In genomic region chr19:52943134-52943883, GRCh38 we compare ENCODE assay signal across 8 cellular contexts. TPM values are rescaled to one million over a fixed set of nuclear protein-coding genes. Genes with fewer than 3 reads are reported as not detected.
DNase-seq lines count a peak whose midpoint lies in the region; ATAC-seq, FAIRE-seq and TF ChIP-seq lines count a peak whose summit lies in the region.

No MANE protein-coding gene starts in this region.

- TF ChIP-seq EP300 in K562 (IDR thresholded peaks at IDR 0.05; ENCODE audit: low read length) (0 out of 2 replicates have a peak, but pooled peaks have one; percentile 3), transverse colon (IDR thresholded peaks at IDR 0.05; ENCODE audit: low read depth) (no peak)

- intact Hi-C loops in activated naive CD4-positive, alpha-beta T cell treated with anti-CD3 and anti-CD28 coated beads for 36 hours (cut with micrococcal nuclease), result loop anchor here (2.0 kb wide), 1 partner anchor 21 kb away; the partner anchor contains the start of gene ZNF888
- intact Hi-C loops in K562 (cut with micrococcal nuclease), result no loop called here
- intact Hi-C loops in transverse colon (cut with DNase I; ENCODE audit: low total_unique reads), result no loop called here
- intact Hi-C loops in mucosa of descending colon (cut with DNase I, micrococcal nuclease), result no loop called here

- H3K9me3 ChIP-seq in K562 (replicated peaks; ENCODE audit: control insufficient read depth, insufficient read depth, low read depth, low read length) (peaks cover 8% of the 10 kb centered on the region), transverse colon (peaks cover 24 to 28% of the 10 kb centered on the region in 2 donors), mucosa of descending colon (peaks cover 34% of the 10 kb centered on the region)

- H3K27me3 Mint-ChIP-seq in activated naive CD4-positive, alpha-beta T cell treated with anti-CD3 and anti-CD28 coated beads for 36 hours (ENCODE audit: low read depth), result no peaks in the 10 kb centered on the region
- H3K27me3 Mint-ChIP-seq in memory B cell, result no peaks in the 10 kb centered on the region

- H3K4me3 Mint-ChIP-seq in activated naive CD4-positive, alpha-beta T cell treated with anti-CD3 and anti-CD28 coated beads for 36 hours, result peak overlapping the region; percentile 87
- peak overlapping the region; percentile 87 for H3K4me3 Mint-ChIP-seq in memory B cell

- H3K9ac ChIP-seq in K562 (ENCODE audit: insufficient read depth in 1 of 2, low read depth in 2 of 2, low read length in 2 of 2), result peak overlapping the region; percentile 51 to 91; a peak in 3 of 4 replicates

- TF ChIP-seq POLR2A in K562 (conservative IDR thresholded peaks at IDR 0.05), result no peak
- no peak for TF ChIP-seq POLR2A in transverse colon (IDR thresholded peaks at IDR 0.05)

- FAIRE-seq in K562 (lab: Jason Lieb, UNC), result no peak

- no peak for DNase-seq in activated naive CD4-positive, alpha-beta T cell treated with anti-CD3 and anti-CD28 coated beads for 36 hours
- no peak for DNase-seq in activated naive CD4-positive, alpha-beta T cell treated with Interleukin-2 at 50 U/mL for 16 hours
- no peak for DNase-seq in K562 (ENCODE audit: extremely low read depth in 1 of 4, low spot score in 3 of 4)
- DNase-seq in memory B cell (ENCODE audit: low spot score in 2 of 2), result no peak
- DNase-seq in transverse colon, result no peak
- no peak for DNase-seq in SKM-1 (lab: John Stamatoyannopoulos, UW; ENCODE audit: unreplicated experiment)
- DNase-seq in mucosa of descending colon, result no peak
- DNase-seq in kidney tubule cell (ENCODE audit: low spot score), result no peak

- H3K9me3 Mint-ChIP-seq in activated naive CD4-positive, alpha-beta T cell treated with anti-CD3 and anti-CD28 coated beads for 36 hours, result peaks cover 41% of the 10 kb centered on the region
- H3K9me3 Mint-ChIP-seq in memory B cell, result peaks cover 1% of the 10 kb centered on the region

- H3K27me3 ChIP-seq in K562 (ENCODE audit: control insufficient read depth in 2 of 2, insufficient read depth in 2 of 2, low read length in 2 of 2), result no peaks in the 10 kb centered on the region
- no peaks in the 10 kb centered on the region for H3K27me3 ChIP-seq in transverse colon

- TF ChIP-seq CTCF in K562 (IDR thresholded peaks at IDR 0.05 in 2 of 3, conservative IDR thresholded peaks at IDR 0.05 in 1 of 3; ENCODE audit: insufficient read depth in 2 of 3, low read depth in 1 of 3, low read length in 3 of 3) (no peak), transverse colon (IDR thresholded peaks at IDR 0.05) (no peak), mucosa of descending colon (IDR thresholded peaks at IDR 0.05) (no peak)

- POLR2A ChIA-PET in K562 (lab: Yijun Ruan, JAX), result interaction anchor here (0.7 kb wide), 1 partner anchor 18 kb away, joined by 3 read pairs; no protein-coding TSS in a partner anchor

- no TSS peak for BruUV-seq in K562 (replicated peaks; lab: Mats Ljungman, UMichigan)

- peak overlapping the region; percentile 92; the same call in 1 of the 2 replicates for H2AFZ ChIP-seq in K562 (ENCODE audit: low read depth, low read length)

- H3K9me1 ChIP-seq in K562 (ENCODE audit: control insufficient read depth, insufficient read depth, low read length), result no peaks in the 10 kb centered on the region

- H3K4me2 ChIP-seq in K562 (ENCODE audit: insufficient read depth, low read length), result peak overlapping the region; percentile 87

- no peaks in the 10 kb centered on the region for H4K20me1 ChIP-seq in K562 (replicated peaks; ENCODE audit: control insufficient read depth, insufficient read depth, low read length)

- H3K4me1 ChIP-seq in K562 (replicated peaks in 1 of 2; ENCODE audit: control insufficient read depth in 2 of 2, insufficient read depth in 2 of 2, low read length in 2 of 2) (peaks cover 12 to 24% of the 10 kb centered on the region in 2 experiments), transverse colon (peaks cover 5 to 43% (median 19%) of the 10 kb centered on the region in 4 donors), mucosa of descending colon (ENCODE audit: low read depth) (peaks cover 5% of the 10 kb centered on the region)

- CTCF ChIA-PET in activated naive CD4-positive, alpha-beta T cell treated with anti-CD3 and anti-CD28 coated beads for 36 hours (lab: Charles Lee), result no interaction called here
- CTCF ChIA-PET in K562 (lab: Yijun Ruan, JAX; ENCODE audit: low intra/inter-chr PET ratio), result no interaction called here

- no peak overlapping the region for H3K27ac Mint-ChIP-seq in activated naive CD4-positive, alpha-beta T cell treated with anti-CD3 and anti-CD28 coated beads for 36 hours
- no peak overlapping the region for H3K27ac Mint-ChIP-seq in memory B cell

- H3K4me1 Mint-ChIP-seq in activated naive CD4-positive, alpha-beta T cell treated with anti-CD3 and anti-CD28 coated beads for 36 hours (ENCODE audit: low read depth), result peaks cover 16% of the 10 kb centered on the region
- peaks cover 12% of the 10 kb centered on the region for H3K4me1 Mint-ChIP-seq in memory B cell

- H3K36me3 Mint-ChIP-seq in activated naive CD4-positive, alpha-beta T cell treated with anti-CD3 and anti-CD28 coated beads for 36 hours (ENCODE audit: low read depth), result peaks cover 33% of the 10 kb centered on the region
- peaks cover 9% of the 10 kb centered on the region for H3K36me3 Mint-ChIP-seq in memory B cell

- WGBS in K562 (ENCODE audit: insufficient coverage, low coverage, missing lambda C conversion rate), result 69% methylated on average over 27 of the region's 29 CpGs
- WGBS in transverse colon (ENCODE audit: low coverage in 1 of 2), 2 donors, result 66 to 100% methylated on average over 2 to 29 of the region's 29 CpGs

- no peak for TF ChIP-seq RAD21 in K562 (CRISPR knock-in tag; conservative IDR thresholded peaks at IDR 0.05 in 1 of 2, IDR thresholded peaks at IDR 0.05 in 1 of 2)

- H3K36me3 ChIP-seq in K562 (ENCODE audit: control insufficient read depth, insufficient read depth, low read length) (peaks cover 6% of the 10 kb centered on the region; the same call in 1 of the 3 replicates), transverse colon (peaks cover 0 to 4% (median 2%) of the 10 kb centered on the region in 4 donors), mucosa of descending colon (ENCODE audit: low read depth) (no peaks in the 10 kb centered on the region)

- peak overlapping the region; percentile 95 for H3K4me3 ChIP-seq in K562
- H3K4me3 ChIP-seq in transverse colon, result peak overlapping the region; percentile 43 to 98 (median 84)
- no peak overlapping the region for H3K4me3 ChIP-seq in mucosa of descending colon

- peak overlapping the region; percentile 69; the same call in 1 of the 3 replicates for H3K27ac ChIP-seq in K562 (ENCODE audit: extremely low read depth, low read depth, low read length)
- H3K27ac ChIP-seq in transverse colon, result peak overlapping the region; percentile 88 to 97 (median 94)

- in situ Hi-C loops in K562 (cut with MboI), result no loop called here
- in situ Hi-C loops in transverse colon (cut with MboI; ENCODE audit: low pct_ligation_motif_present in 1 of 4, low pct_unique_long_range_greater_than_20kb in 1 of 4, low sequenced_read_pairs in 3 of 4), result loop anchor here in 1 of 4 donors (5.0 kb wide), 1 partner anchor 86 kb away; the partner anchor contains the start of gene ZNF468

- ATAC-seq in K562, result no peak
- no peak for ATAC-seq in memory B cell (ENCODE audit: low read depth)
- ATAC-seq in mucosa of descending colon, result no peak

- H3K79me2 ChIP-seq in K562 (ENCODE audit: control insufficient read depth, insufficient read depth, low read length), result peaks cover 41% of the 10 kb centered on the region

RNA-seq across cellular contexts. Expression of gene ZNF816, which starts 19.4 kb away (rescaled TPM):
- total RNA-seq in activated naive CD4-positive, alpha-beta T cell treated with anti-CD3 and anti-CD28 coated beads for 36 hours, result 10 to 100 TPM; 10.4 to 10.7 TPM
- 30.0 and 80.9 TPM in 2 replicates for total RNA-seq in K562 (2011; cell fraction: chromatin; rRNA removed; ENCODE audit: low replicate concordance)
- total RNA-seq in K562 (2011; cell fraction: nucleolus; rRNA removed), result 20.5 and 22.0 TPM in 2 replicates
- 27.3 and 32.6 TPM in 2 replicates for total RNA-seq in K562 (2011; cell fraction: nucleoplasm; rRNA removed)
- total RNA-seq in K562 (2014; rRNA removed) (10.7 and 11.3 TPM in 2 replicates), K562 (2014; rRNA removed; fragmentation: Illumina TruSeq; extraction: Trizol) (23.4 and 24.0 TPM in 2 replicates), K562 (2015; rRNA removed; fragmentation: Illumina TruSeq; extraction: Trizol) (19.3 and 23.3 TPM in 2 replicates), K562 (2021) (12.0 and 15.5 TPM in 2 replicates), transverse colon (100 to 1,000 TPM in 1 of 4 donors, 10 to 100 TPM in 2, 1 to 10 TPM in 1; 6.0 to 150 (median 13.9) TPM), mucosa of descending colon (10 to 100 TPM; 14.8 to 16.0 (median 15.1) TPM)
- polyA plus RNA-seq in K562 (2011; rRNA removed) (18.0 and 18.8 TPM in 2 replicates), K562 (2014; fragmentation: Illumina TruSeq; extraction: Trizol) (13.0 and 13.1 TPM in 2 replicates), K562 (2014; fragmentation: Nextera tagmentation; extraction: Ambion mirVana) (10 to 100 TPM; 11.1 to 17.0 TPM), K562 (2014; rRNA removed) (6.6 and 8.6 TPM in 2 replicates)
- 4.3 and 9.0 TPM in 2 replicates for polyA plus RNA-seq in K562 (2011; cell fraction: cytosol; rRNA removed)
- 11.3 and 15.3 TPM in 2 replicates for polyA plus RNA-seq in K562 (2011; cell fraction: nucleus; rRNA removed)
- polyA plus RNA-seq in K562 (2012), result 7.6 and 7.8 TPM in 2 replicates
- polyA minus RNA-seq in K562 (2011; rRNA and poly(A)+ RNA removed), result 30.0 and 35.9 TPM in 2 replicates
- 12.1 and 19.6 TPM in 2 replicates for polyA minus RNA-seq in K562 (2011; cell fraction: cytosol; rRNA and poly(A)+ RNA removed)
- 8.2 and 20.2 TPM in 2 replicates for polyA minus RNA-seq in K562 (2011; cell fraction: nucleus; rRNA and poly(A)+ RNA removed)

RNA-seq across cellular contexts. Expression of gene ZNF888, which starts 20.1 kb away (rescaled TPM):
- total RNA-seq in activated naive CD4-positive, alpha-beta T cell treated with anti-CD3 and anti-CD28 coated beads for 36 hours, result 1 to 10 TPM; 4.1 to 4.3 TPM
- 11.0 and 36.0 TPM in 2 replicates for total RNA-seq in K562 (2011; cell fraction: chromatin; rRNA removed; ENCODE audit: low replicate concordance)
- total RNA-seq in K562 (2011; cell fraction: nucleolus; rRNA removed), result 7.5 and 10.3 TPM in 2 replicates
- total RNA-seq in K562 (2011; cell fraction: nucleoplasm; rRNA removed), result 12.6 and 13.6 TPM in 2 replicates
- 6.9 and 8.9 TPM in 2 replicates for total RNA-seq in K562 (2014; rRNA removed)
- 13.3 and 15.5 TPM in 2 replicates for total RNA-seq in K562 (2014; rRNA removed; fragmentation: Illumina TruSeq; extraction: Trizol)
- total RNA-seq in K562 (2015; rRNA removed; fragmentation: Illumina TruSeq; extraction: Trizol), result 12.1 TPM in 2 replicates
- total RNA-seq in K562 (2021), result 8.3 and 10.7 TPM in 2 replicates
- polyA plus RNA-seq in K562 (2011; rRNA removed), result 9.6 and 12.5 TPM in 2 replicates
- 2.2 and 4.6 TPM in 2 replicates for polyA plus RNA-seq in K562 (2011; cell fraction: cytosol; rRNA removed)
- 7.9 and 8.3 TPM in 2 replicates for polyA plus RNA-seq in K562 (2011; cell fraction: nucleus; rRNA removed)
- 7.5 and 8.1 TPM in 2 replicates for polyA plus RNA-seq in K562 (2012)
- polyA plus RNA-seq in K562 (2014; fragmentation: Illumina TruSeq; extraction: Trizol), result 9.9 and 10.1 TPM in 2 replicates
- polyA plus RNA-seq in K562 (2014; fragmentation: Nextera tagmentation; extraction: Ambion mirVana), result 1 to 10 TPM; 1.6 to 2.7 TPM
- 4.5 and 5.9 TPM in 2 replicates for polyA plus RNA-seq in K562 (2014; rRNA removed)
- polyA minus RNA-seq in K562 (2011; rRNA and poly(A)+ RNA removed), result 40.2 and 44.6 TPM in 2 replicates
- 10.2 and 14.1 TPM in 2 replicates for polyA minus RNA-seq in K562 (2011; cell fraction: cytosol; rRNA and poly(A)+ RNA removed)
- polyA minus RNA-seq in K562 (2011; cell fraction: nucleus; rRNA and poly(A)+ RNA removed), result 7.1 and 13.7 TPM in 2 replicates
- 10 to 100 TPM in 3 of 4 donors, 1 to 10 TPM in 1; 3.4 to 12.6 (median 11.8) TPM for total RNA-seq in transverse colon
- total RNA-seq in mucosa of descending colon, result 10 to 100 TPM in 2 of 3 donors, 1 to 10 TPM in 1; 9.8 to 20.5 (median 16.7) TPM

RNA-seq across cellular contexts. Expression of gene ZNF320, which starts 45.9 kb away (rescaled TPM):
- total RNA-seq in activated naive CD4-positive, alpha-beta T cell treated with anti-CD3 and anti-CD28 coated beads for 36 hours, result 1 to 10 TPM; 4.2 to 4.6 TPM
- total RNA-seq in K562 (2011; cell fraction: chromatin; rRNA removed; ENCODE audit: low replicate concordance), result 55.5 and 61.4 TPM in 2 replicates
- total RNA-seq in K562 (2011; cell fraction: nucleolus; rRNA removed), result 37.0 and 39.7 TPM in 2 replicates
- total RNA-seq in K562 (2011; cell fraction: nucleoplasm; rRNA removed), result 68.2 and 105 TPM in 2 replicates
- total RNA-seq in K562 (2014; rRNA removed) (7.7 and 8.3 TPM in 2 replicates), K562 (2014; rRNA removed; fragmentation: Illumina TruSeq; extraction: Trizol) (14.6 and 16.1 TPM in 2 replicates), K562 (2015; rRNA removed; fragmentation: Illumina TruSeq; extraction: Trizol) (11.4 and 11.7 TPM in 2 replicates), K562 (2021) (11.9 and 14.2 TPM in 2 replicates), transverse colon (10 to 100 TPM in 2 of 4 donors, 1 to 10 TPM in 2; 2.8 to 23.1 (median 11.5) TPM), mucosa of descending colon (10 to 100 TPM in 2 of 3 donors, 1 to 10 TPM in 1; 9.7 to 31.9 (median 16.8) TPM)
- polyA plus RNA-seq in K562 (2011; rRNA removed) (25.4 and 25.6 TPM in 2 replicates), K562 (2014; fragmentation: Illumina TruSeq; extraction: Trizol) (8.3 and 11.4 TPM in 2 replicates), K562 (2014; fragmentation: Nextera tagmentation; extraction: Ambion mirVana) (1 to 10 TPM; 5.4 to 6.5 TPM), K562 (2014; rRNA removed) (11.0 and 15.6 TPM in 2 replicates)
- polyA plus RNA-seq in K562 (2011; cell fraction: cytosol; rRNA removed), result 17.0 and 19.1 TPM in 2 replicates
- 30.1 and 33.0 TPM in 2 replicates for polyA plus RNA-seq in K562 (2011; cell fraction: nucleus; rRNA removed)
- polyA plus RNA-seq in K562 (2012), result 6.8 and 8.5 TPM in 2 replicates
- 12.1 and 14.5 TPM in 2 replicates for polyA minus RNA-seq in K562 (2011; rRNA and poly(A)+ RNA removed)
- 8.3 and 17.6 TPM in 2 replicates for polyA minus RNA-seq in K562 (2011; cell fraction: cytosol; rRNA and poly(A)+ RNA removed)
- polyA minus RNA-seq in K562 (2011; cell fraction: nucleus; rRNA and poly(A)+ RNA removed), result 12.3 and 13.2 TPM in 2 replicates
